ENCODE assay signal across 1 cellular context in the genomic region with DNA sequence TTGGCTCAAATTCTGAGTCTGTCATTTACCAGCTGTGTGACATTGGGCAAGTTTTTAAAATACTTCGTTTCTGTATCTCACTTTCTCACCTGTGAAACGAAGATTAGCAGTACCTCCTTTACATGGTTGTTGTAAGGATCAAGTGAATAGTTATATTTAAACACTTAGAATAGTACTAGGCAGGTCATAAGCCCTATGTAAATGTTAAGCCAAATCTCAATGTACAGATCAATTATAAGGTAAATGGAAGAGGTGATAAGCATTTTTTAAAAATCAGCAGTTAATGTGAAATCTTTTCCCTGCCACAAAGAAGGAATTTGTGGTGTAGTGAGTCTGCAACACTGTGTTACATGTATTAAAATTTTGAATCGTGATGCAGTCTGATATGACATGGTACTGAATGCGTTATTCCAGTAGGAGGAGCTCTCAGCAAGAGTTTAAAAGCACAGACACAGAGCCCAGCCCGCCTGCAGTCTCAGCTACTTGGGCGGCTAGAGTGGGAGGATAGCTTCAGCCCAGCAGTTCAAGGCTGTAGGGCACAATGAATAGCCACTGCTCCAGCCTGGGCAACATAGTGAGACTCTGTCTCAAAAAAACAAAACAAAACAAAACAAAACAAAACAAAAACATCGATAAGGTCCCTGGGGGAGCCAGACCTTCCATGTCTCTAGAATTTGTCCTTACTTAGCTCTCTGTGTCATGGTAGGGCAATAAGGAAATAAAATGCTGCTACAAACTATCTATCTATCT.
TF ChIP-seq lines count a peak whose summit lies in the region.

No MANE protein-coding gene starts in this region.

TF ChIP-seq in K562, 482 proteins besides CTCF, POLR2A, EP300 and RAD21 (continued from another document and continues in another):
- TF ChIP-seq, protein P1, sequence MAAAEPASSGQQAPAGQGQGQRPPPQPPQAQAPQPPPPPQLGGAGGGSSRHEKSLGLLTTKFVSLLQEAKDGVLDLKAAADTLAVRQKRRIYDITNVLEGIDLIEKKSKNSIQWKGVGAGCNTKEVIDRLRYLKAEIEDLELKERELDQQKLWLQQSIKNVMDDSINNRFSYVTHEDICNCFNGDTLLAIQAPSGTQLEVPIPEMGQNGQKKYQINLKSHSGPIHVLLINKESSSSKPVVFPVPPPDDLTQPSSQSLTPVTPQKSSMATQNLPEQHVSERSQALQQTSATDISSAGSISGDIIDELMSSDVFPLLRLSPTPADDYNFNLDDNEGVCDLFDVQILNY (CRISPR knock-in tag; IDR thresholded peaks at IDR 0.05): no peak
- TF ChIP-seq, protein P2, sequence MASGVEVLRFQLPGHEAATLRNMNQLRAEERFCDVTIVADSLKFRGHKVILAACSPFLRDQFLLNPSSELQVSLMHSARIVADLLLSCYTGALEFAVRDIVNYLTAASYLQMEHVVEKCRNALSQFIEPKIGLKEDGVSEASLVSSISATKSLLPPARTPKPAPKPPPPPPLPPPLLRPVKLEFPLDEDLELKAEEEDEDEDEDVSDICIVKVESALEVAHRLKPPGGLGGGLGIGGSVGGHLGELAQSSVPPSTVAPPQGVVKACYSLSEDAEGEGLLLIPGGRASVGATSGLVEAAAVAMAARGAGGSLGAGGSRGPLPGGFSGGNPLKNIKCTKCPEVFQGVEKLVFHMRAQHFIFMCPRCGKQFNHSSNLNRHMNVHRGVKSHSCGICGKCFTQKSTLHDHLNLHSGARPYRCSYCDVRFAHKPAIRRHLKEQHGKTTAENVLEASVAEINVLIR (CRISPR knock-in tag; IDR thresholded peaks at IDR 0.05): no peak
- no peak for TF ChIP-seq SMAD3 (CRISPR knock-in tag; conservative IDR thresholded peaks at IDR 0.05)
- TF ChIP-seq TFAM (CRISPR knock-in tag; conservative IDR thresholded peaks at IDR 0.05): no peak
- TF ChIP-seq, protein P3, sequence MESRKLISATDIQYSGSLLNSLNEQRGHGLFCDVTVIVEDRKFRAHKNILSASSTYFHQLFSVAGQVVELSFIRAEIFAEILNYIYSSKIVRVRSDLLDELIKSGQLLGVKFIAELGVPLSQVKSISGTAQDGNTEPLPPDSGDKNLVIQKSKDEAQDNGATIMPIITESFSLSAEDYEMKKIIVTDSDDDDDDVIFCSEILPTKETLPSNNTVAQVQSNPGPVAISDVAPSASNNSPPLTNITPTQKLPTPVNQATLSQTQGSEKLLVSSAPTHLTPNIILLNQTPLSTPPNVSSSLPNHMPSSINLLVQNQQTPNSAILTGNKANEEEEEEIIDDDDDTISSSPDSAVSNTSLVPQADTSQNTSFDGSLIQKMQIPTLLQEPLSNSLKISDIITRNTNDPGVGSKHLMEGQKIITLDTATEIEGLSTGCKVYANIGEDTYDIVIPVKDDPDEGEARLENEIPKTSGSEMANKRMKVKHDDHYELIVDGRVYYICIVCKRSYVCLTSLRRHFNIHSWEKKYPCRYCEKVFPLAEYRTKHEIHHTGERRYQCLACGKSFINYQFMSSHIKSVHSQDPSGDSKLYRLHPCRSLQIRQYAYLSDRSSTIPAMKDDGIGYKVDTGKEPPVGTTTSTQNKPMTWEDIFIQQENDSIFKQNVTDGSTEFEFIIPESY (CRISPR knock-in tag; IDR thresholded peaks at IDR 0.05): no peak
- 0 out of 2 replicates have a peak, but pooled peaks have one; percentile 34 for TF ChIP-seq XRCC5 (IDR thresholded peaks at IDR 0.05; ENCODE audit: low read depth, low read length)
- no peak for TF ChIP-seq ADNP (tag; IDR thresholded peaks at IDR 0.05)
- no peak for TF ChIP-seq U2AF1 (optimal IDR thresholded peaks at IDR 0.05; ENCODE audit: low read depth, low read length)
- no peak for TF ChIP-seq IFI16 (CRISPR knock-in tag; IDR thresholded peaks at IDR 0.05)
- no peak for TF ChIP-seq POLR3G (IDR thresholded peaks at IDR 0.05; ENCODE audit: extremely low read depth, insufficient read length, insufficient replicate concordance)
- TF ChIP-seq, protein P4, sequence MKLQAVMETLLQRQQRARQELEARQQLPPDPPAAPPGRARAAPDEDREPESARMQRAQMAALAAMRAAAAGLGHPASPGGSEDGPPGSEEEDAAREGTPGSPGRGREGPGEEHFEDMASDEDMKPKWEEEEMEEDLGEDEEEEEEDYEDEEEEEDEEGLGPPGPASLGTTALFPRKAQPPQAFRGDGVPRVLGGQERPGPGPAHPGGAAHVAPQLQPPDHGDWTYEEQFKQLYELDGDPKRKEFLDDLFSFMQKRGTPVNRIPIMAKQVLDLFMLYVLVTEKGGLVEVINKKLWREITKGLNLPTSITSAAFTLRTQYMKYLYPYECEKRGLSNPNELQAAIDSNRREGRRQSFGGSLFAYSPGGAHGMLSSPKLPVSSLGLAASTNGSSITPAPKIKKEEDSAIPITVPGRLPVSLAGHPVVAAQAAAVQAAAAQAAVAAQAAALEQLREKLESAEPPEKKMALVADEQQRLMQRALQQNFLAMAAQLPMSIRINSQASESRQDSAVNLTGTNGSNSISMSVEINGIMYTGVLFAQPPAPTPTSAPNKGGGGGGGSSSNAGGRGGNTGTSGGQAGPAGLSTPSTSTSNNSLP (IDR thresholded peaks at IDR 0.05; ENCODE audit: borderline replicate concordance, low read depth, low read length): peak; percentile 94
- TF ChIP-seq ZBTB1 (CRISPR knock-in tag; IDR thresholded peaks at IDR 0.05; ENCODE audit: borderline replicate concordance, low read depth): no peak
- no peak for TF ChIP-seq DIDO1 (tag; IDR thresholded peaks at IDR 0.05; ENCODE audit: low read depth)
- TF ChIP-seq, protein P5, sequence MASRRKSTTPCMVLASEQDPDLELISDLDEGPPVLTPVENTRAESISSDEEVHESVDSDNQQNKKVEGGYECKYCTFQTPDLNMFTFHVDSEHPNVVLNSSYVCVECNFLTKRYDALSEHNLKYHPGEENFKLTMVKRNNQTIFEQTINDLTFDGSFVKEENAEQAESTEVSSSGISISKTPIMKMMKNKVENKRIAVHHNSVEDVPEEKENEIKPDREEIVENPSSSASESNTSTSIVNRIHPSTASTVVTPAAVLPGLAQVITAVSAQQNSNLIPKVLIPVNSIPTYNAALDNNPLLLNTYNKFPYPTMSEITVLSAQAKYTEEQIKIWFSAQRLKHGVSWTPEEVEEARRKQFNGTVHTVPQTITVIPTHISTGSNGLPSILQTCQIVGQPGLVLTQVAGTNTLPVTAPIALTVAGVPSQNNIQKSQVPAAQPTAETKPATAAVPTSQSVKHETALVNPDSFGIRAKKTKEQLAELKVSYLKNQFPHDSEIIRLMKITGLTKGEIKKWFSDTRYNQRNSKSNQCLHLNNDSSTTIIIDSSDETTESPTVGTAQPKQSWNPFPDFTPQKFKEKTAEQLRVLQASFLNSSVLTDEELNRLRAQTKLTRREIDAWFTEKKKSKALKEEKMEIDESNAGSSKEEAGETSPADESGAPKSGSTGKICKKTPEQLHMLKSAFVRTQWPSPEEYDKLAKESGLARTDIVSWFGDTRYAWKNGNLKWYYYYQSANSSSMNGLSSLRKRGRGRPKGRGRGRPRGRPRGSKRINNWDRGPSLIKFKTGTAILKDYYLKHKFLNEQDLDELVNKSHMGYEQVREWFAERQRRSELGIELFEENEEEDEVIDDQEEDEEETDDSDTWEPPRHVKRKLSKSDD (conservative IDR thresholded peaks at IDR 0.05; ENCODE audit: low read length): no peak
- no peak for TF ChIP-seq ZNF3 (CRISPR knock-in tag; IDR thresholded peaks at IDR 0.05)
- TF ChIP-seq SMARCA4 (IDR thresholded peaks at IDR 0.05): no peak
- TF ChIP-seq, protein P6, sequence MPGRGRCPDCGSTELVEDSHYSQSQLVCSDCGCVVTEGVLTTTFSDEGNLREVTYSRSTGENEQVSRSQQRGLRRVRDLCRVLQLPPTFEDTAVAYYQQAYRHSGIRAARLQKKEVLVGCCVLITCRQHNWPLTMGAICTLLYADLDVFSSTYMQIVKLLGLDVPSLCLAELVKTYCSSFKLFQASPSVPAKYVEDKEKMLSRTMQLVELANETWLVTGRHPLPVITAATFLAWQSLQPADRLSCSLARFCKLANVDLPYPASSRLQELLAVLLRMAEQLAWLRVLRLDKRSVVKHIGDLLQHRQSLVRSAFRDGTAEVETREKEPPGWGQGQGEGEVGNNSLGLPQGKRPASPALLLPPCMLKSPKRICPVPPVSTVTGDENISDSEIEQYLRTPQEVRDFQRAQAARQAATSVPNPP (IDR thresholded peaks at IDR 0.05; ENCODE audit: borderline replicate concordance, insufficient read depth, insufficient read length): no peak
- no peak for TF ChIP-seq STAT5A (IDR thresholded peaks at IDR 0.05; ENCODE audit: borderline replicate concordance, low read length)
- no peak for TF ChIP-seq SAFB2 (IDR thresholded peaks at IDR 0.05; ENCODE audit: borderline replicate concordance, low read depth, low read length, severe bottlenecking)
- TF ChIP-seq, protein P7, sequence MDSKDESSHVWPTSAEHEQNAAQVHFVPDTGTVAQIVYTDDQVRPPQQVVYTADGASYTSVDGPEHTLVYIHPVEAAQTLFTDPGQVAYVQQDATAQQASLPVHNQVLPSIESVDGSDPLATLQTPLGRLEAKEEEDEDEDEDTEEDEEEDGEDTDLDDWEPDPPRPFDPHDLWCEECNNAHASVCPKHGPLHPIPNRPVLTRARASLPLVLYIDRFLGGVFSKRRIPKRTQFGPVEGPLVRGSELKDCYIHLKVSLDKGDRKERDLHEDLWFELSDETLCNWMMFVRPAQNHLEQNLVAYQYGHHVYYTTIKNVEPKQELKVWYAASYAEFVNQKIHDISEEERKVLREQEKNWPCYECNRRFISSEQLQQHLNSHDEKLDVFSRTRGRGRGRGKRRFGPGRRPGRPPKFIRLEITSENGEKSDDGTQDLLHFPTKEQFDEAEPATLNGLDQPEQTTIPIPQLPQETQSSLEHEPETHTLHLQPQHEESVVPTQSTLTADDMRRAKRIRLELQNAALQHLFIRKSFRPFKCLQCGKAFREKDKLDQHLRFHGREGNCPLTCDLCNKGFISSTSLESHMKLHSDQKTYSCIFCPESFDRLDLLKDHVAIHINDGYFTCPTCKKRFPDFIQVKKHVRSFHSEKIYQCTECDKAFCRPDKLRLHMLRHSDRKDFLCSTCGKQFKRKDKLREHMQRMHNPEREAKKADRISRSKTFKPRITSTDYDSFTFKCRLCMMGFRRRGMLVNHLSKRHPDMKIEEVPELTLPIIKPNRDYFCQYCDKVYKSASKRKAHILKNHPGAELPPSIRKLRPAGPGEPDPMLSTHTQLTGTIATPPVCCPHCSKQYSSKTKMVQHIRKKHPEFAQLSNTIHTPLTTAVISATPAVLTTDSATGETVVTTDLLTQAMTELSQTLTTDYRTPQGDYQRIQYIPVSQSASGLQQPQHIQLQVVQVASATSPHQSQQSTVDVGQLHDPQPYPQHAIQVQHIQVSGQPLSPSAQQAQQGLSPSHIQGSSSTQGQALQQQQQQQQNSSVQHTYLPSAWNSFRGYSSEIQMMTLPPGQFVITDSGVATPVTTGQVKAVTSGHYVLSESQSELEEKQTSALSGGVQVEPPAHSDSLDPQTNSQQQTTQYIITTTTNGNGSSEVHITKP (IDR thresholded peaks at IDR 0.05; ENCODE audit: partially characterized antibody): no peak
- no peak for TF ChIP-seq RNF2 (IDR thresholded peaks at IDR 0.05)
- TF ChIP-seq, protein P8, sequence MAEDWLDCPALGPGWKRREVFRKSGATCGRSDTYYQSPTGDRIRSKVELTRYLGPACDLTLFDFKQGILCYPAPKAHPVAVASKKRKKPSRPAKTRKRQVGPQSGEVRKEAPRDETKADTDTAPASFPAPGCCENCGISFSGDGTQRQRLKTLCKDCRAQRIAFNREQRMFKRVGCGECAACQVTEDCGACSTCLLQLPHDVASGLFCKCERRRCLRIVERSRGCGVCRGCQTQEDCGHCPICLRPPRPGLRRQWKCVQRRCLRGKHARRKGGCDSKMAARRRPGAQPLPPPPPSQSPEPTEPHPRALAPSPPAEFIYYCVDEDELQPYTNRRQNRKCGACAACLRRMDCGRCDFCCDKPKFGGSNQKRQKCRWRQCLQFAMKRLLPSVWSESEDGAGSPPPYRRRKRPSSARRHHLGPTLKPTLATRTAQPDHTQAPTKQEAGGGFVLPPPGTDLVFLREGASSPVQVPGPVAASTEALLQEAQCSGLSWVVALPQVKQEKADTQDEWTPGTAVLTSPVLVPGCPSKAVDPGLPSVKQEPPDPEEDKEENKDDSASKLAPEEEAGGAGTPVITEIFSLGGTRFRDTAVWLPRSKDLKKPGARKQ (CRISPR knock-in tag; IDR thresholded peaks at IDR 0.05): no peak
- TF ChIP-seq, protein P9, sequence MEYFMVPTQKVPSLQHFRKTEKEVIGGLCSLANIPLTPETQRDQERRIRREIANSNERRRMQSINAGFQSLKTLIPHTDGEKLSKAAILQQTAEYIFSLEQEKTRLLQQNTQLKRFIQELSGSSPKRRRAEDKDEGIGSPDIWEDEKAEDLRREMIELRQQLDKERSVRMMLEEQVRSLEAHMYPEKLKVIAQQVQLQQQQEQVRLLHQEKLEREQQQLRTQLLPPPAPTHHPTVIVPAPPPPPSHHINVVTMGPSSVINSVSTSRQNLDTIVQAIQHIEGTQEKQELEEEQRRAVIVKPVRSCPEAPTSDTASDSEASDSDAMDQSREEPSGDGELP (CRISPR knock-in tag; IDR thresholded peaks at IDR 0.05; ENCODE audit: borderline replicate concordance): no peak
- TF ChIP-seq, protein P10, sequence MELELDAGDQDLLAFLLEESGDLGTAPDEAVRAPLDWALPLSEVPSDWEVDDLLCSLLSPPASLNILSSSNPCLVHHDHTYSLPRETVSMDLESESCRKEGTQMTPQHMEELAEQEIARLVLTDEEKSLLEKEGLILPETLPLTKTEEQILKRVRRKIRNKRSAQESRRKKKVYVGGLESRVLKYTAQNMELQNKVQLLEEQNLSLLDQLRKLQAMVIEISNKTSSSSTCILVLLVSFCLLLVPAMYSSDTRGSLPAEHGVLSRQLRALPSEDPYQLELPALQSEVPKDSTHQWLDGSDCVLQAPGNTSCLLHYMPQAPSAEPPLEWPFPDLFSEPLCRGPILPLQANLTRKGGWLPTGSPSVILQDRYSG (tag; conservative IDR thresholded peaks at IDR 0.05; ENCODE audit: low read depth): no peak
- no peak for TF ChIP-seq CCNT2 (IDR thresholded peaks at IDR 0.05; ENCODE audit: borderline replicate concordance, extremely low read depth, insufficient read length, low read depth, low read length)
- TF ChIP-seq, protein P11, sequence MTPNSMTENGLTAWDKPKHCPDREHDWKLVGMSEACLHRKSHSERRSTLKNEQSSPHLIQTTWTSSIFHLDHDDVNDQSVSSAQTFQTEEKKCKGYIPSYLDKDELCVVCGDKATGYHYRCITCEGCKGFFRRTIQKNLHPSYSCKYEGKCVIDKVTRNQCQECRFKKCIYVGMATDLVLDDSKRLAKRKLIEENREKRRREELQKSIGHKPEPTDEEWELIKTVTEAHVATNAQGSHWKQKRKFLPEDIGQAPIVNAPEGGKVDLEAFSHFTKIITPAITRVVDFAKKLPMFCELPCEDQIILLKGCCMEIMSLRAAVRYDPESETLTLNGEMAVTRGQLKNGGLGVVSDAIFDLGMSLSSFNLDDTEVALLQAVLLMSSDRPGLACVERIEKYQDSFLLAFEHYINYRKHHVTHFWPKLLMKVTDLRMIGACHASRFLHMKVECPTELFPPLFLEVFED (CRISPR knock-in tag; conservative IDR thresholded peaks at IDR 0.05): peak; percentile 87
- no peak for TF ChIP-seq ZSCAN32 (CRISPR knock-in tag; IDR thresholded peaks at IDR 0.05)
